9 cellular contexts compared by ENCODE assay signal in the genomic region with DNA sequence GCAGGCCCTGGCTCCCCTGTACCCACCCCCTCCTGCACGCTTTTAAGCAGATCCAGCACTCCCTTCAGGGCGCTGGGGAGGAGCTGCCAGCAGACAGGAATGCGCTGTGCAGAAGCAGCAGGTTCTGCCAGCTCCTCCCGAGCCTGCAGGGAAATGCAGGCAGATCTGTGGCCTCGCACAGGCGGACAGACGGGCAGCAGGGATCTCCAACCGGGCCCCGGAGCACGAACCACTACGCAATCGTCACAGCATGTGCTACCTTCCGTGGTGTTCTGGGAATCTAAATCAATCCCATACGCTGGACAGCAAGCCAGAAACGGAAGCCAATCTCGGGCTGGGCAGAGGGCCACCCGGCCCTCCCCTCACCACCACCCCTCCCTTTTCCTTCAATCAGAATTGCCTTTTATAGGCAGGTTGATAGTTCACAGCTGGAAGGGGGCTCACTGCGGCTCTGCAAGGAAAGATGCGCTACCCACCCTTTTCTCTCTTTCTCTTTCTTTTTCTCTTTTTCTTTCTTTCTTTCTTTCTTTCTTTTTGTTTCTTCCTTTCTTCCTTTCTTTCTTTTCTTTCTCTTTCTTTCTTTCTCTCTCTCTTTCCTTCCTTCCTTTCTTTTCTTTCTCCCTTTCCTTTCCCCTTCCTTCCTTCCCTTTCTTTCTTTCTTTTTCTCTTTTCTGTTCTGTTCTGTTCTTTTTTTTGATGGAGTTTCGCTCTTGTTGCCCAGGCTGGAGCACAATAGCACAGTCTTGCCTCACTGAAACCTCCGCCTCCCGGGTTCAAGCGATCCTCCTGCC.
A peak's percentile ranks its signal among the peaks of the same experiment; 100 is the strongest.
DNase-seq lines count a peak whose midpoint lies in the region; ATAC-seq and TF ChIP-seq lines count a peak whose summit lies in the region.
"Had no signal": no experiment of that assay in that cellular context is flagged by ENCODE, and none has a peak within 500 bp of the region (broad histone marks: within the 10 kb centered on the region; RNA-seq: fewer than 3 reads in every experiment).

No MANE protein-coding gene starts in this region.

- no peaks in the 10 kb centered on the region for H3K36me3 ChIP-seq in muscle layer of colon (ENCODE audit: insufficient read depth, low read length)

- peak overlapping the region; percentile 15 for H3K4me3 ChIP-seq in fibroblast of mammary gland (ENCODE audit: control insufficient read depth, low read depth, low read length)
- H3K4me3 ChIP-seq in muscle layer of colon (ENCODE audit: low read depth in 1 of 2, low read length in 2 of 2) = peak overlapping the region in 1 of 2 donors; percentile 54

- peak overlapping the region; percentile 7 for H3K9ac ChIP-seq in muscle layer of colon (ENCODE audit: low read length)

- no peaks in the 10 kb centered on the region for H3K9me3 Mint-ChIP-seq in stimulated activated naive CD8-positive, alpha-beta T cell treated with anti-CD3 and anti-CD28 coated beads, Interleukin-15, Interleukin-2, amounts not matched to agents 100 ng/mL and 50 ng/mL, for 24 hours

- H3K27me3 ChIP-seq in muscle layer of colon (ENCODE audit: control insufficient read depth in 1 of 2, insufficient read depth in 2 of 2, low read length in 2 of 2) = no peaks in the 10 kb centered on the region

- DNase-seq in stimulated activated naive CD8-positive, alpha-beta T cell treated with anti-CD3 and anti-CD28 coated beads, Interleukin-15, Interleukin-2, amounts not matched to agents 100 U/mL and 50 U/mL, for 24 hours = no peak
- DNase-seq in fibroblast of mammary gland (ENCODE audit: low read depth) = peak; percentile 96
- DNase-seq in NCI-H2171 (lab: John Stamatoyannopoulos, UW) = no peak
- no peak for DNase-seq in NAMALWA (ENCODE audit: low spot score)
- DNase-seq: DND-41 had no signal

- H3K4me1 Mint-ChIP-seq in stimulated activated naive CD8-positive, alpha-beta T cell treated with anti-CD3 and anti-CD28 coated beads, Interleukin-15, Interleukin-2, amounts not matched to agents 100 ng/mL and 50 ng/mL, for 24 hours (ENCODE audit: low read depth) = peaks cover 31% of the 10 kb centered on the region

- ATAC-seq in stimulated activated naive CD8-positive, alpha-beta T cell treated with anti-CD3 and anti-CD28 coated beads, Interleukin-15, Interleukin-2, amounts not matched to agents 100 U/mL and 50 U/mL, for 24 hours = no peak
- ATAC-seq in GM18502 (IDR thresholded peaks at IDR 0.05; ENCODE audit: poor library complexity, unreplicated experiment) (no peak), HG03025 (IDR thresholded peaks at IDR 0.05; ENCODE audit: low FRiP score, unreplicated experiment) (no peak)

- no peak for TF ChIP-seq CTCF in fibroblast of mammary gland (conservative IDR thresholded peaks at IDR 0.05; ENCODE audit: control insufficient read depth, insufficient read depth, low read depth, low read length)

- H3K27ac Mint-ChIP-seq in stimulated activated naive CD8-positive, alpha-beta T cell treated with anti-CD3 and anti-CD28 coated beads, Interleukin-15, Interleukin-2, amounts not matched to agents 100 ng/mL and 50 ng/mL, for 24 hours = peak overlapping the region; percentile 4

- peaks cover under 1% of the 10 kb centered on the region for H3K36me3 Mint-ChIP-seq in stimulated activated naive CD8-positive, alpha-beta T cell treated with anti-CD3 and anti-CD28 coated beads, Interleukin-15, Interleukin-2, amounts not matched to agents 100 ng/mL and 50 ng/mL, for 24 hours (ENCODE audit: low read depth)

- H3K9me3 ChIP-seq in muscle layer of colon (ENCODE audit: low read length) = no peaks in the 10 kb centered on the region

- peaks cover 21% of the 10 kb centered on the region for H3K4me1 ChIP-seq in muscle layer of colon (ENCODE audit: insufficient read depth, low read length)

- H3K4me3 Mint-ChIP-seq in stimulated activated naive CD8-positive, alpha-beta T cell treated with anti-CD3 and anti-CD28 coated beads, Interleukin-15, Interleukin-2, amounts not matched to agents 100 ng/mL and 50 ng/mL, for 24 hours = no peak overlapping the region

- peak overlapping the region; percentile 88 for H3K27ac ChIP-seq in muscle layer of colon (ENCODE audit: low read depth, low read length)

- peaks cover 8% of the 10 kb centered on the region for H3K27me3 Mint-ChIP-seq in stimulated activated naive CD8-positive, alpha-beta T cell treated with anti-CD3 and anti-CD28 coated beads, Interleukin-15, Interleukin-2, amounts not matched to agents 100 ng/mL and 50 ng/mL, for 24 hours
